In the genomic region with DNA sequence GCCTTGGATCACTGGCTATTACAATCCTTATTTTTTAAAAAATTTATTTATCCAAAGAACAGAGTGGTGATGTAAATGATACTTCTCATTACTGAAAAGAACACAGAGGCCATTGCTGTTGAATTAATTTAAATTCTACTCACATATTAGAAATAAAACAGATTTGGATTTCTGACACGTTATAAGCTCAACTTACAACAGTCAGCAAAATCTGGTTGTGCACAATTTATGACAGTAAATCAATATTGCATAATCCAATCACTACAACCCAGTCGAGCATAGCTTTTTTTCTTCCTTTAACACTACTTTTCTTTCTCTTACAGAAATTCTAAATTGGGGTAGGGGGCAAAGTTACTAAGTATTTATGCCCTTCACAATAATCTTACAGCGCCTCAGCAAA, we compare ENCODE assay signal across 30 cellular contexts. TPM values are rescaled to one million over a fixed set of nuclear protein-coding genes. Genes with fewer than 3 reads are reported as not detected.
DNase-seq lines count a peak whose midpoint lies in the region; ATAC-seq, FAIRE-seq and TF ChIP-seq lines count a peak whose summit lies in the region.
"Had no signal": no experiment of that assay in that cellular context is flagged by ENCODE, and none has a peak within 500 bp of the region (broad histone marks: within the 10 kb centered on the region; RNA-seq: fewer than 3 reads in every experiment).

No MANE protein-coding gene starts in this region.

- H3K23ac ChIP-seq in IMR-90 (ENCODE audit: low read depth, low read length), result no peak overlapping the region

- intact Hi-C loops in HepG2 (cut with micrococcal nuclease; ENCODE audit: unreplicated experiment), result no loop called here
- intact Hi-C loops in right lobe of liver (cut with DNase I), result no loop called here
- intact Hi-C loops in IMR-90 (cut with micrococcal nuclease), result no loop called here
- intact Hi-C loops in K562 (cut with micrococcal nuclease), result no loop called here

- ATAC-seq in HepG2, result no peak
- no peak for ATAC-seq in right lobe of liver
- ATAC-seq in IMR-90 (ENCODE audit: low read depth), result no peak
- ATAC-seq in K562, result no peak
- ATAC-seq in GM19455 (IDR thresholded peaks at IDR 0.05; ENCODE audit: unreplicated experiment), result no peak
- no peak for ATAC-seq in GM21447 (IDR thresholded peaks at IDR 0.05; ENCODE audit: unreplicated experiment)
- ATAC-seq: GM12878 had no signal

- no peak overlapping the region for H2AK5ac ChIP-seq in IMR-90 (ENCODE audit: low read depth, low read length)

- no peak overlapping the region for H2BK5ac ChIP-seq in IMR-90 (ENCODE audit: low read depth, low read length, poor library complexity, severe bottlenecking)

- TF ChIP-seq POLR2A in HepG2 (IDR thresholded peaks at IDR 0.05; ENCODE audit: insufficient read depth in 1 of 2, low read depth in 2 of 2, low read length in 2 of 2), result no peak
- no peak for TF ChIP-seq POLR2A in right lobe of liver (IDR thresholded peaks at IDR 0.05)
- TF ChIP-seq POLR2A in IMR-90 (IDR thresholded peaks at IDR 0.05; ENCODE audit: low read depth, low read length), result no peak
- no peak for TF ChIP-seq POLR2A in K562 (conservative IDR thresholded peaks at IDR 0.05)

- H3K9me3 ChIP-seq in HepG2 (ENCODE audit: low read length) (no peaks in the 10 kb centered on the region), right lobe of liver (no peaks in the 10 kb centered on the region), IMR-90 (ENCODE audit: control insufficient read depth, insufficient read depth, low read length) (peaks cover 3% of the 10 kb centered on the region; the same call in 1 of the 2 replicates), K562 (replicated peaks; ENCODE audit: control insufficient read depth, insufficient read depth, low read depth, low read length) (no peaks in the 10 kb centered on the region)
- H3K9me3 ChIP-seq: BE2C, Caco-2 had no signal

- H2BK20ac ChIP-seq in IMR-90 (ENCODE audit: low read depth, low read length), result no peak overlapping the region

- no peak overlapping the region for H3K14ac ChIP-seq in IMR-90 (replicated peaks; ENCODE audit: low read depth, low read length)

- no TSS peak for BruUV-seq in HepG2 (replicated peaks; lab: Mats Ljungman, UMichigan)
- BruUV-seq in IMR-90 (replicated peaks; lab: Mats Ljungman, UMichigan), result no TSS peak
- no TSS peak for BruUV-seq in K562 (replicated peaks; lab: Mats Ljungman, UMichigan)

- H3K4me1 ChIP-seq in HepG2 (ENCODE audit: insufficient read depth, low read length) (peaks cover 18% of the 10 kb centered on the region), right lobe of liver (peaks cover 0 to 6% (median 0%) of the 10 kb centered on the region in 4 donors), IMR-90 (ENCODE audit: control insufficient read depth, insufficient read depth, low read length) (no peaks in the 10 kb centered on the region), K562 (replicated peaks in 1 of 2; ENCODE audit: control insufficient read depth in 2 of 2, insufficient read depth in 2 of 2, low read length in 2 of 2) (no peaks in the 10 kb centered on the region)
- H3K4me1 ChIP-seq: BE2C, BLaER1 had no signal

- no peak overlapping the region for H2AK9ac ChIP-seq in IMR-90 (replicated peaks; ENCODE audit: low read depth, low read length, poor library complexity)

- H3K18ac ChIP-seq in IMR-90 (ENCODE audit: low read depth, low read length), result no peak overlapping the region

- DNase-seq in HepG2 (ENCODE audit: low spot score) (no peak), right lobe of liver (no peak), IMR-90 (no peak), K562 (ENCODE audit: extremely low read depth in 1 of 4, low spot score in 3 of 4) (no peak), NCI-H128 (lab: John Stamatoyannopoulos, UW; ENCODE audit: unreplicated experiment) (no peak)
- DNase-seq: ACHN; BE2C; C1 segment of cervical spinal cord; Caco-2; Calu3; CD4-positive, alpha-beta memory T cell; CD4-positive, CD25-positive, alpha-beta regulatory T cell; CD8-positive, alpha-beta memory T cell; DMS 273 treated with DMSO at 0.1 percent for 48 hours; DMS153; DMS53; DMS79; DND-41; EL; GDM1 had no signal

- TF ChIP-seq RAD21 in HepG2 (CRISPR knock-in tag; IDR thresholded peaks at IDR 0.05) (no peak), IMR-90 (IDR thresholded peaks at IDR 0.05; ENCODE audit: low read length) (no peak), K562 (CRISPR knock-in tag; conservative IDR thresholded peaks at IDR 0.05 in 1 of 2, IDR thresholded peaks at IDR 0.05 in 1 of 2) (no peak)

- H4K91ac ChIP-seq in IMR-90 (ENCODE audit: insufficient read depth, low read depth, low read length), result no peak overlapping the region

- H3K4ac ChIP-seq in IMR-90 (ENCODE audit: low read depth, low read length), result no peak overlapping the region

- WGBS in HepG2 (ENCODE audit: low lambda C conversion rate), result 92% methylated on average over 3 of the region's 3 CpGs
- 52% methylated on average over 3 of the region's 3 CpGs for WGBS in right lobe of liver (ENCODE audit: insufficient coverage, low coverage, low lambda C conversion rate, missing lambda C conversion rate)
- WGBS in IMR-90 (ENCODE audit: extremely low coverage in 2 of 2, insufficient read length in 1 of 2), 2 experiments, result no CpG with 5 or more reads among the region's 3 CpGs
- 43% methylated on average over 3 of the region's 3 CpGs for WGBS in K562 (ENCODE audit: insufficient coverage, low coverage, missing lambda C conversion rate)

- CTCF ChIA-PET in HepG2 (lab: Yijun Ruan, JAX; ENCODE audit: low intra/inter-chr PET ratio, low total read pairs), result no interaction called here
- CTCF ChIA-PET in IMR-90 (lab: Yijun Ruan, JAX), result interaction anchor here (1.2 kb wide), 1 partner anchor 11 kb away, joined by 5 read pairs; no protein-coding TSS in a partner anchor
- CTCF ChIA-PET in K562 (lab: Yijun Ruan, JAX; ENCODE audit: low intra/inter-chr PET ratio), result no interaction called here

- dilution Hi-C loops in IMR-90 (cut with HindIII; ENCODE audit: low sequenced_read_pairs, unreplicated experiment), result no loop called here

- no peak overlapping the region for H3K27ac ChIP-seq in HepG2 (ENCODE audit: extremely low read length, insufficient read depth, low read length)
- no peak overlapping the region for H3K27ac ChIP-seq in right lobe of liver
- no peak overlapping the region for H3K27ac ChIP-seq in IMR-90 (ENCODE audit: insufficient read depth, low read length)
- H3K27ac ChIP-seq in K562 (ENCODE audit: extremely low read depth, low read depth, low read length), result no peak overlapping the region
- H3K27ac ChIP-seq: 22Rv1, BLaER1 had no signal

- H3K4me2 ChIP-seq in HepG2 (ENCODE audit: low read depth, low read length) (no peak overlapping the region), IMR-90 (ENCODE audit: low read depth, low read length) (no peak overlapping the region), K562 (ENCODE audit: insufficient read depth, low read length) (no peak overlapping the region)
- H3K4me2 ChIP-seq: BLaER1 had no signal

- H3K27me3 ChIP-seq in HepG2 (ENCODE audit: control insufficient read depth in 1 of 2, insufficient read depth in 2 of 2, low read length in 2 of 2) (no peaks in the 10 kb centered on the region), right lobe of liver (no peaks in the 10 kb centered on the region), IMR-90 (ENCODE audit: control insufficient read depth, insufficient read depth, low read length) (no peaks in the 10 kb centered on the region), K562 (ENCODE audit: control insufficient read depth in 2 of 2, insufficient read depth in 2 of 2, low read length in 2 of 2) (no peaks in the 10 kb centered on the region)
- H3K27me3 ChIP-seq: BE2C, BLaER1 had no signal

- H3K79me2 ChIP-seq in HepG2 (ENCODE audit: insufficient read depth, low read length), result no peaks in the 10 kb centered on the region
- no peaks in the 10 kb centered on the region for H3K79me2 ChIP-seq in K562 (ENCODE audit: control insufficient read depth, insufficient read depth, low read length)

- TF ChIP-seq EP300 in HepG2 (IDR thresholded peaks at IDR 0.05; ENCODE audit: low read depth in 2 of 2, low read length in 2 of 2), result no peak
- TF ChIP-seq EP300 in HepG2 (CRISPR knock-in tag; IDR thresholded peaks at IDR 0.05; ENCODE audit: borderline replicate concordance), result no peak
- TF ChIP-seq EP300 in K562 (IDR thresholded peaks at IDR 0.05; ENCODE audit: low read length), result no peak

- no peak overlapping the region for H3K56ac ChIP-seq in IMR-90 (ENCODE audit: extremely low read depth, insufficient read depth, low read length)

- no peaks in the 10 kb centered on the region for H3K9me1 ChIP-seq in IMR-90 (ENCODE audit: insufficient read depth, low read length)
- no peaks in the 10 kb centered on the region for H3K9me1 ChIP-seq in K562 (ENCODE audit: control insufficient read depth, insufficient read depth, low read length)

- in situ Hi-C loops in HepG2 (cut with HindIII; ENCODE audit: extremely low pct_ligation_motif_present, low pct_unique_long_range_greater_than_20kb) (no loop called here), IMR-90 (cut with MboI; ENCODE audit: low sequenced_read_pairs) (no loop called here), K562 (cut with MboI) (no loop called here)

- no peak overlapping the region for H4K8ac ChIP-seq in IMR-90 (ENCODE audit: low read depth in 2 of 2, low read length in 2 of 2)

- TF ChIP-seq CTCF in HepG2 (CRISPR knock-in tag; IDR thresholded peaks at IDR 0.05), result no peak
- no peak for TF ChIP-seq CTCF in right lobe of liver (IDR thresholded peaks at IDR 0.05)
- TF ChIP-seq CTCF in IMR-90 (conservative IDR thresholded peaks at IDR 0.05; ENCODE audit: low read depth, low read length), result no peak
- no peak for TF ChIP-seq CTCF in K562 (IDR thresholded peaks at IDR 0.05 in 2 of 3, conservative IDR thresholded peaks at IDR 0.05 in 1 of 3; ENCODE audit: insufficient read depth in 2 of 3, low read depth in 1 of 3, low read length in 3 of 3)

- no peak overlapping the region for H2BK15ac ChIP-seq in IMR-90 (ENCODE audit: low read depth, low read length)

- H3K79me1 ChIP-seq in IMR-90 (ENCODE audit: low read depth in 1 of 2, low read length in 2 of 2), result peaks cover 0 to 4% of the 10 kb centered on the region in 2 experiments; a peak in 2 of 4 replicates

- H4K5ac ChIP-seq in IMR-90 (ENCODE audit: low read depth, low read length), result no peak overlapping the region

- H3K36me3 ChIP-seq in HepG2 (replicated peaks in 1 of 2; ENCODE audit: control insufficient read depth in 1 of 2, insufficient read depth in 2 of 2, low read length in 2 of 2), result peaks cover 0 to 20% of the 10 kb centered on the region in 2 experiments; a peak in 2 of 5 replicates
- H3K36me3 ChIP-seq in right lobe of liver, result no peaks in the 10 kb centered on the region
- H3K36me3 ChIP-seq in IMR-90 (ENCODE audit: control insufficient read depth, insufficient read depth, low read length), result peaks cover 3% of the 10 kb centered on the region; the same call in 1 of the 2 replicates
- H3K36me3 ChIP-seq in K562 (ENCODE audit: control insufficient read depth, insufficient read depth, low read length), result no peaks in the 10 kb centered on the region

- H2BK120ac ChIP-seq in IMR-90 (ENCODE audit: low read depth, low read length), result no peak overlapping the region

- FAIRE-seq in HepG2 (lab: Jason Lieb, UNC) (no peak), K562 (lab: Jason Lieb, UNC) (no peak)
- FAIRE-seq: GM12878, GM12892, GM18507 had no signal

- POLR2A ChIA-PET in HepG2 (lab: Yijun Ruan, JAX) (no interaction called here), IMR-90 (lab: Charles Lee; ENCODE audit: unreplicated experiment) (no interaction called here), K562 (lab: Yijun Ruan, JAX) (no interaction called here)

- H2AFZ ChIP-seq in HepG2 (ENCODE audit: low read length), result no peak overlapping the region
- no peak overlapping the region for H2AFZ ChIP-seq in IMR-90 (replicated peaks; ENCODE audit: low read length, poor library complexity)
- H2AFZ ChIP-seq in K562 (ENCODE audit: low read depth, low read length), result no peak overlapping the region

- H3K4me3 ChIP-seq in HepG2 (replicated peaks in 1 of 3; ENCODE audit: insufficient read depth in 1 of 3, low read depth in 2 of 3, low read length in 3 of 3), result no peak overlapping the region
- H3K4me3 ChIP-seq in right lobe of liver, result no peak overlapping the region
- no peak overlapping the region for H3K4me3 ChIP-seq in IMR-90 (ENCODE audit: insufficient read depth, low read depth, low read length)
- no peak overlapping the region for H3K4me3 ChIP-seq in K562
- H3K4me3 ChIP-seq: BLaER1, GM12878 had no signal

- H4K20me1 ChIP-seq in HepG2 (ENCODE audit: insufficient read depth, low read length) (no peaks in the 10 kb centered on the region), IMR-90 (ENCODE audit: insufficient read depth, low read length) (no peaks in the 10 kb centered on the region), K562 (replicated peaks; ENCODE audit: control insufficient read depth, insufficient read depth, low read length) (no peaks in the 10 kb centered on the region)
- H4K20me1 ChIP-seq: BLaER1 had no signal

- H3K9ac ChIP-seq in HepG2 (ENCODE audit: insufficient read depth, low read depth, low read length) (no peak overlapping the region), IMR-90 (ENCODE audit: low read depth, low read length) (no peak overlapping the region), K562 (ENCODE audit: insufficient read depth in 1 of 2, low read depth in 2 of 2, low read length in 2 of 2) (no peak overlapping the region)
- H3K9ac ChIP-seq: BLaER1 had no signal

RNA-seq across cellular contexts. Expression of gene HGD, which starts 17.3 kb away (rescaled TPM):
- 265 and 319 TPM in 2 replicates for total RNA-seq in HepG2 (2016; rRNA removed; fragmentation: Illumina TruSeq; extraction: Trizol)
- total RNA-seq in HepG2 (2016; cell fraction: cytosol; rRNA removed; fragmentation: Illumina TruSeq; extraction: Trizol; ENCODE audit: low read depth), result 67.0 and 67.5 TPM in 2 replicates
- total RNA-seq in HepG2 (2016; cell fraction: insoluble cytoplasmic fraction; rRNA removed; fragmentation: Illumina TruSeq; extraction: Trizol), result 256 and 310 TPM in 2 replicates
- 82.1 and 92.3 TPM in 2 replicates for total RNA-seq in HepG2 (2016; cell fraction: membrane; rRNA removed; fragmentation: Illumina TruSeq; extraction: Trizol)
- total RNA-seq in HepG2 (2016; cell fraction: nucleus; rRNA removed; fragmentation: Illumina TruSeq; extraction: Trizol), result 282 and 300 TPM in 2 replicates
- 398 and 420 TPM in 2 replicates for polyA plus RNA-seq in HepG2 (2011; rRNA removed)
- polyA plus RNA-seq in HepG2 (2011; cell fraction: cytosol; rRNA removed), result 151 and 200 TPM in 2 replicates
- polyA plus RNA-seq in HepG2 (2011; cell fraction: nucleus; rRNA removed), result 745 and 782 TPM in 2 replicates
- polyA plus RNA-seq in HepG2 (2012), result 254 and 296 TPM in 2 replicates
- 44.7 and 45.8 TPM in 2 replicates for polyA plus RNA-seq in HepG2 (2016; cell fraction: cytosol; fragmentation: Illumina TruSeq; extraction: Trizol; ENCODE audit: low read depth)
- 242 and 251 TPM in 2 replicates for polyA plus RNA-seq in HepG2 (2016; cell fraction: insoluble cytoplasmic fraction; fragmentation: Illumina TruSeq; extraction: Trizol; ENCODE audit: low read depth)
- polyA plus RNA-seq in HepG2 (2016; cell fraction: membrane; fragmentation: Illumina TruSeq; extraction: Trizol; ENCODE audit: low read depth), result 51.1 and 52.9 TPM in 2 replicates
- 287 and 304 TPM in 2 replicates for polyA plus RNA-seq in HepG2 (2016; cell fraction: nucleus; fragmentation: Illumina TruSeq; extraction: Trizol; ENCODE audit: insufficient read depth, low read depth)
- polyA minus RNA-seq in HepG2 (2011; rRNA and poly(A)+ RNA removed; ENCODE audit: low replicate concordance), result 0.42 and 257 TPM in 2 replicates
- polyA minus RNA-seq in HepG2 (2011; cell fraction: cytosol; rRNA and poly(A)+ RNA removed), result 107 and 125 TPM in 2 replicates
- 1,013 and 1,338 TPM in 2 replicates for polyA minus RNA-seq in HepG2 (2011; cell fraction: nucleus; rRNA and poly(A)+ RNA removed)
- total RNA-seq in right lobe of liver, result 100 to 1,000 TPM; 117 to 610 (median 341) TPM
- total RNA-seq in IMR-90 (2012; rRNA removed), result not detected in 2 replicates
- polyA plus RNA-seq in IMR-90 (2012; rRNA removed), result 0.14 and 0.19 TPM in 2 replicates
- not detected in 2 replicates for polyA plus RNA-seq in IMR-90 (2012; cell fraction: cytosol; rRNA removed)
- 0.30 and 1.4 TPM in 2 replicates for polyA plus RNA-seq in IMR-90 (2012; cell fraction: nucleus; rRNA removed; ENCODE audit: low replicate concordance)
- total RNA-seq in K562 (2011; cell fraction: chromatin; rRNA removed; ENCODE audit: low replicate concordance), result not detected in 2 replicates
- total RNA-seq in K562 (2011; cell fraction: nucleolus; rRNA removed), result not detected in 2 replicates
- not detected in 2 replicates for total RNA-seq in K562 (2011; cell fraction: nucleoplasm; rRNA removed)
- total RNA-seq in K562 (2014; rRNA removed), result not detected in 2 replicates
- 0.25 TPM in 1 of 2 replicates, not detected in the other for total RNA-seq in K562 (2014; rRNA removed; fragmentation: Illumina TruSeq; extraction: Trizol)
- total RNA-seq in K562 (2015; rRNA removed; fragmentation: Illumina TruSeq; extraction: Trizol), result not detected in 2 replicates
- 0.51 TPM in 1 of 2 replicates, not detected in the other for total RNA-seq in K562 (2021)
- polyA plus RNA-seq in K562 (2011; rRNA removed), result 0.17 and 0.30 TPM in 2 replicates
- 0.09 and 0.87 TPM in 2 replicates for polyA plus RNA-seq in K562 (2011; cell fraction: cytosol; rRNA removed)
- 0.37 and 0.38 TPM in 2 replicates for polyA plus RNA-seq in K562 (2011; cell fraction: nucleus; rRNA removed)
- 0.22 and 0.42 TPM in 2 replicates for polyA plus RNA-seq in K562 (2012)
- polyA plus RNA-seq in K562 (2014; fragmentation: Illumina TruSeq; extraction: Trizol), result 0.09 TPM in 1 of 2 replicates, not detected in the other
- polyA plus RNA-seq in K562 (2014; fragmentation: Nextera tagmentation; extraction: Ambion mirVana), result under 1 TPM; 0.08 to 0.21 TPM
- 0.09 TPM in 1 of 2 replicates, not detected in the other for polyA plus RNA-seq in K562 (2014; rRNA removed)
- polyA minus RNA-seq in K562 (2011; rRNA and poly(A)+ RNA removed), result 0.24 and 0.53 TPM in 2 replicates
- polyA minus RNA-seq in K562 (2011; cell fraction: cytosol; rRNA and poly(A)+ RNA removed), result not detected in 2 replicates
- 0.40 TPM in 1 of 2 replicates, not detected in the other for polyA minus RNA-seq in K562 (2011; cell fraction: nucleus; rRNA and poly(A)+ RNA removed)
- total RNA-seq: A172, Daoy, G401 had no signal
- polyA plus RNA-seq: CD4-positive, alpha-beta memory T cell; CD8-positive, alpha-beta memory T cell had no signal

RNA-seq across cellular contexts. Expression of gene RABL3, which starts 43.0 kb away (rescaled TPM):
- total RNA-seq in HepG2 (2016; rRNA removed; fragmentation: Illumina TruSeq; extraction: Trizol), result 31.9 and 48.3 TPM in 2 replicates
- 5.2 and 5.9 TPM in 2 replicates for total RNA-seq in HepG2 (2016; cell fraction: cytosol; rRNA removed; fragmentation: Illumina TruSeq; extraction: Trizol; ENCODE audit: low read depth)
- total RNA-seq in HepG2 (2016; cell fraction: insoluble cytoplasmic fraction; rRNA removed; fragmentation: Illumina TruSeq; extraction: Trizol), result 31.0 and 46.6 TPM in 2 replicates
- 8.3 and 9.8 TPM in 2 replicates for total RNA-seq in HepG2 (2016; cell fraction: membrane; rRNA removed; fragmentation: Illumina TruSeq; extraction: Trizol)
- total RNA-seq in HepG2 (2016; cell fraction: nucleus; rRNA removed; fragmentation: Illumina TruSeq; extraction: Trizol), result 16.0 and 17.0 TPM in 2 replicates
- polyA plus RNA-seq in HepG2 (2011; rRNA removed), result 3.8 and 4.8 TPM in 2 replicates
- 1.7 and 3.2 TPM in 2 replicates for polyA plus RNA-seq in HepG2 (2011; cell fraction: cytosol; rRNA removed)
- 1.3 and 2.1 TPM in 2 replicates for polyA plus RNA-seq in HepG2 (2011; cell fraction: nucleus; rRNA removed)
- 14.0 and 15.4 TPM in 2 replicates for polyA plus RNA-seq in HepG2 (2012)
- polyA plus RNA-seq in HepG2 (2016; cell fraction: cytosol; fragmentation: Illumina TruSeq; extraction: Trizol; ENCODE audit: low read depth), result 4.4 and 5.0 TPM in 2 replicates
- 44.8 and 45.3 TPM in 2 replicates for polyA plus RNA-seq in HepG2 (2016; cell fraction: insoluble cytoplasmic fraction; fragmentation: Illumina TruSeq; extraction: Trizol; ENCODE audit: low read depth)
- polyA plus RNA-seq in HepG2 (2016; cell fraction: membrane; fragmentation: Illumina TruSeq; extraction: Trizol; ENCODE audit: low read depth), result 5.6 and 7.1 TPM in 2 replicates
- polyA plus RNA-seq in HepG2 (2016; cell fraction: nucleus; fragmentation: Illumina TruSeq; extraction: Trizol; ENCODE audit: insufficient read depth, low read depth), result 13.8 and 15.4 TPM in 2 replicates
- 1.3 and 4.8 TPM in 2 replicates for polyA minus RNA-seq in HepG2 (2011; rRNA and poly(A)+ RNA removed; ENCODE audit: low replicate concordance)
- 2.7 and 4.0 TPM in 2 replicates for polyA minus RNA-seq in HepG2 (2011; cell fraction: cytosol; rRNA and poly(A)+ RNA removed)
- polyA minus RNA-seq in HepG2 (2011; cell fraction: nucleus; rRNA and poly(A)+ RNA removed), result 10.3 and 10.7 TPM in 2 replicates
- 10 to 100 TPM; 12.0 to 18.4 (median 13.2) TPM for total RNA-seq in right lobe of liver
- total RNA-seq in IMR-90 (2012; rRNA removed), result 17.0 and 31.1 TPM in 2 replicates
- 4.2 and 5.3 TPM in 2 replicates for polyA plus RNA-seq in IMR-90 (2012; rRNA removed)
- polyA plus RNA-seq in IMR-90 (2012; cell fraction: cytosol; rRNA removed), result 0.48 and 1.0 TPM in 2 replicates
- 0.27 and 3.6 TPM in 2 replicates for polyA plus RNA-seq in IMR-90 (2012; cell fraction: nucleus; rRNA removed; ENCODE audit: low replicate concordance)
- 1.6 and 4.8 TPM in 2 replicates for total RNA-seq in K562 (2011; cell fraction: chromatin; rRNA removed; ENCODE audit: low replicate concordance)
- 0.67 and 1.2 TPM in 2 replicates for total RNA-seq in K562 (2011; cell fraction: nucleolus; rRNA removed)
- 2.9 and 8.6 TPM in 2 replicates for total RNA-seq in K562 (2011; cell fraction: nucleoplasm; rRNA removed)
- total RNA-seq in K562 (2014; rRNA removed), result 6.5 and 6.7 TPM in 2 replicates
- 17.6 and 24.7 TPM in 2 replicates for total RNA-seq in K562 (2014; rRNA removed; fragmentation: Illumina TruSeq; extraction: Trizol)
- total RNA-seq in K562 (2015; rRNA removed; fragmentation: Illumina TruSeq; extraction: Trizol), result 11.4 and 12.3 TPM in 2 replicates
- 11.6 and 12.8 TPM in 2 replicates for total RNA-seq in K562 (2021)
- 6.6 and 9.2 TPM in 2 replicates for polyA plus RNA-seq in K562 (2011; rRNA removed)
- 1.6 and 3.6 TPM in 2 replicates for polyA plus RNA-seq in K562 (2011; cell fraction: cytosol; rRNA removed)
- polyA plus RNA-seq in K562 (2011; cell fraction: nucleus; rRNA removed), result 0.83 and 1.6 TPM in 2 replicates
- 9.2 and 18.8 TPM in 2 replicates for polyA plus RNA-seq in K562 (2012)
- polyA plus RNA-seq in K562 (2014; fragmentation: Illumina TruSeq; extraction: Trizol), result 20.0 and 21.9 TPM in 2 replicates
- 10 to 100 TPM; 21.5 to 30.7 TPM for polyA plus RNA-seq in K562 (2014; fragmentation: Nextera tagmentation; extraction: Ambion mirVana)
- polyA plus RNA-seq in K562 (2014; rRNA removed), result 8.2 and 8.4 TPM in 2 replicates
- polyA minus RNA-seq in K562 (2011; rRNA and poly(A)+ RNA removed), result 9.8 and 11.2 TPM in 2 replicates
- 3.3 and 4.1 TPM in 2 replicates for polyA minus RNA-seq in K562 (2011; cell fraction: cytosol; rRNA and poly(A)+ RNA removed)
- polyA minus RNA-seq in K562 (2011; cell fraction: nucleus; rRNA and poly(A)+ RNA removed), result 1.1 and 1.4 TPM in 2 replicates

RNA-seq across cellular contexts. Expression of gene GTF2E1, which starts 43.2 kb away (rescaled TPM):
- 21.5 and 29.0 TPM in 2 replicates for total RNA-seq in HepG2 (2016; rRNA removed; fragmentation: Illumina TruSeq; extraction: Trizol)
- total RNA-seq in HepG2 (2016; cell fraction: cytosol; rRNA removed; fragmentation: Illumina TruSeq; extraction: Trizol; ENCODE audit: low read depth), result 13.7 and 17.7 TPM in 2 replicates
- total RNA-seq in HepG2 (2016; cell fraction: insoluble cytoplasmic fraction; rRNA removed; fragmentation: Illumina TruSeq; extraction: Trizol), result 19.8 and 26.6 TPM in 2 replicates
- 8.6 and 13.7 TPM in 2 replicates for total RNA-seq in HepG2 (2016; cell fraction: membrane; rRNA removed; fragmentation: Illumina TruSeq; extraction: Trizol)
- total RNA-seq in HepG2 (2016; cell fraction: nucleus; rRNA removed; fragmentation: Illumina TruSeq; extraction: Trizol), result 11.6 and 16.6 TPM in 2 replicates
- 7.7 and 8.3 TPM in 2 replicates for polyA plus RNA-seq in HepG2 (2011; rRNA removed)
- polyA plus RNA-seq in HepG2 (2011; cell fraction: cytosol; rRNA removed), result 5.3 and 6.9 TPM in 2 replicates
- polyA plus RNA-seq in HepG2 (2011; cell fraction: nucleus; rRNA removed), result 2.2 and 4.6 TPM in 2 replicates
- 8.4 and 9.2 TPM in 2 replicates for polyA plus RNA-seq in HepG2 (2012)
- 0.76 and 1.3 TPM in 2 replicates for polyA plus RNA-seq in HepG2 (2016; cell fraction: cytosol; fragmentation: Illumina TruSeq; extraction: Trizol; ENCODE audit: low read depth)
- polyA plus RNA-seq in HepG2 (2016; cell fraction: insoluble cytoplasmic fraction; fragmentation: Illumina TruSeq; extraction: Trizol; ENCODE audit: low read depth), result 16.9 and 19.8 TPM in 2 replicates
- 3.4 and 3.9 TPM in 2 replicates for polyA plus RNA-seq in HepG2 (2016; cell fraction: membrane; fragmentation: Illumina TruSeq; extraction: Trizol; ENCODE audit: low read depth)
- 13.4 and 14.7 TPM in 2 replicates for polyA plus RNA-seq in HepG2 (2016; cell fraction: nucleus; fragmentation: Illumina TruSeq; extraction: Trizol; ENCODE audit: insufficient read depth, low read depth)
- 4.0 and 23.8 TPM in 2 replicates for polyA minus RNA-seq in HepG2 (2011; rRNA and poly(A)+ RNA removed; ENCODE audit: low replicate concordance)
- 6.5 and 8.1 TPM in 2 replicates for polyA minus RNA-seq in HepG2 (2011; cell fraction: cytosol; rRNA and poly(A)+ RNA removed)
- 7.3 and 14.3 TPM in 2 replicates for polyA minus RNA-seq in HepG2 (2011; cell fraction: nucleus; rRNA and poly(A)+ RNA removed)
- 1 to 10 TPM; 5.0 to 8.9 (median 6.4) TPM for total RNA-seq in right lobe of liver
- total RNA-seq in IMR-90 (2012; rRNA removed), result 18.5 and 26.9 TPM in 2 replicates
- 6.6 and 8.2 TPM in 2 replicates for polyA plus RNA-seq in IMR-90 (2012; rRNA removed)
- polyA plus RNA-seq in IMR-90 (2012; cell fraction: cytosol; rRNA removed), result 2.1 and 4.4 TPM in 2 replicates
- polyA plus RNA-seq in IMR-90 (2012; cell fraction: nucleus; rRNA removed; ENCODE audit: low replicate concordance), result 1.7 and 4.9 TPM in 2 replicates
- total RNA-seq in K562 (2011; cell fraction: chromatin; rRNA removed; ENCODE audit: low replicate concordance), result 12.6 and 25.4 TPM in 2 replicates
- total RNA-seq in K562 (2011; cell fraction: nucleolus; rRNA removed), result 5.4 and 6.0 TPM in 2 replicates
- 10.2 and 10.7 TPM in 2 replicates for total RNA-seq in K562 (2011; cell fraction: nucleoplasm; rRNA removed)
- 13.9 and 15.0 TPM in 2 replicates for total RNA-seq in K562 (2014; rRNA removed)
- 17.4 and 22.1 TPM in 2 replicates for total RNA-seq in K562 (2014; rRNA removed; fragmentation: Illumina TruSeq; extraction: Trizol)
- 13.4 and 14.4 TPM in 2 replicates for total RNA-seq in K562 (2015; rRNA removed; fragmentation: Illumina TruSeq; extraction: Trizol)
- total RNA-seq in K562 (2021), result 20.1 and 22.4 TPM in 2 replicates
- polyA plus RNA-seq in K562 (2011; rRNA removed), result 14.3 and 23.5 TPM in 2 replicates
- 8.1 and 12.8 TPM in 2 replicates for polyA plus RNA-seq in K562 (2011; cell fraction: cytosol; rRNA removed)
- polyA plus RNA-seq in K562 (2011; cell fraction: nucleus; rRNA removed), result 6.1 and 6.7 TPM in 2 replicates
- polyA plus RNA-seq in K562 (2012), result 5.8 and 15.6 TPM in 2 replicates
- polyA plus RNA-seq in K562 (2014; fragmentation: Illumina TruSeq; extraction: Trizol), result 15.0 and 22.5 TPM in 2 replicates
- 10 to 100 TPM; 12.9 to 15.4 TPM for polyA plus RNA-seq in K562 (2014; fragmentation: Nextera tagmentation; extraction: Ambion mirVana)
- polyA plus RNA-seq in K562 (2014; rRNA removed), result 13.3 and 14.7 TPM in 2 replicates
- 36.7 and 36.8 TPM in 2 replicates for polyA minus RNA-seq in K562 (2011; rRNA and poly(A)+ RNA removed)
- polyA minus RNA-seq in K562 (2011; cell fraction: cytosol; rRNA and poly(A)+ RNA removed), result 9.6 and 9.8 TPM in 2 replicates
- polyA minus RNA-seq in K562 (2011; cell fraction: nucleus; rRNA and poly(A)+ RNA removed), result 6.5 and 11.3 TPM in 2 replicates

Comparison
In these comparisons a context has a peak if more than half of its experiments do, and no peak if none do; other contexts are left out.
1. RNA of gene HGD, which starts 17.3 kb away (total RNA-seq): 117 to 610 TPM in right lobe of liver and 67.0 to 319 TPM in HepG2; 0.25 to 0.51 TPM in K562 and not detected in IMR-90; every median in the first group is over 10 times any median in the second.
2. Of the 241 proteins assayed by ChIP-seq in both HepG2 and K562: peak only in HepG2: MAFF and MAFK; only in K562: none; in both: none; in neither: 239.